Comparison of ENCODE assay signal across 8 cellular contexts in the genomic region with DNA sequence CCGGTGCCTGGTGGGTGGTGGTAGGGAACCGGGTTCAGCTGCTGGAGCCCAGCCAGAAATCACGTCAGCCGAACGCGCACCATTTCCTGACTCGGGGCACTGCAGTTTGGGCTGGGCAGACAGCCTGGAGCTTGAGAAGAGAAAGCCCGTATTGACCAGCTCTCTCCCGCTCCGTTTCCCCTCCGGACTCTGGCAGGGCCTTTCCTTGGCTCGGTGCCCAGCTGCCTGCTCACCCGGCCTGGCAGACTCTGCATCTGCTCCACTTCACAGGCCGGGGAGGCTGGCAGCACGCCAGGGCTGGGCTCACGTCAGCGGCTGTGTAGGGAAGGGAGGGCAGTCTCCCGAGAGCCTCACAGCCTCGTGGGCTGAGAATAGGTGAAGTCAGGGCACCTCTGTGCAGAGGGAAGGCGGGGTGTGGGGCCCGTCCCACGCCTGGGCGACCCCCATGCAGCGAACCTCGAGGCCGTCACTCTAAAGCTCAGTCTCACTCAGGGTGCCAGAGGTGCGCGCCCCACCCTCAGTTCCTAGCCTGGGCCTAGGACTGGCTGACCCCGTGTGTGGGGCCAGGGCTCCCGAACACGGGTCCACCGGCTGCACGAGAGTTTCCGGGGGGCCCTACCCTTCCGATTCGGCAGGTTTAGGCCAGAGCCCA. TPM values are rescaled to one million over a fixed set of nuclear protein-coding genes. Genes with fewer than 3 reads are reported as not detected.
DNase-seq lines count a peak whose midpoint lies in the region; ATAC-seq, FAIRE-seq and TF ChIP-seq lines count a peak whose summit lies in the region.

No MANE protein-coding gene starts in this region.

- H3K4me3 ChIP-seq in tibial nerve: peak overlapping the region in 2 of 4 donors; percentile 20 to 32

- TF ChIP-seq CTCF in D721Med (IDR thresholded peaks at IDR 0.05; ENCODE audit: insufficient read depth, missing control alignments) (no peak), tibial nerve (IDR thresholded peaks at IDR 0.05) (no peak)

- no peaks in the 10 kb centered on the region for H3K36me3 ChIP-seq in tibial nerve

- no peak for FAIRE-seq in D721Med (lab: Jason Lieb, UNC)

- DNase-seq in D721Med (ENCODE audit: insufficient read length, low spot score) (peak; percentile 90), HuH-7.5 (ENCODE audit: low spot score) (peak; percentile 45), glomerular endothelial cell (ENCODE audit: extremely low read depth, low read depth, low spot score) (peak; percentile 94), posterior cingulate gyrus (peak; percentile 99 to 100 (median 100)), tibial nerve (ENCODE audit: low spot score in 2 of 2) (peak; percentile 95 to 99)

- no peaks in the 10 kb centered on the region for H3K9me3 Mint-ChIP-seq in activated naive CD4-positive, alpha-beta T cell treated with anti-CD3 and anti-CD28 coated beads, Interleukin-2, amount 50 U/mL, for 24 hours

- H3K27ac ChIP-seq in tibial nerve: peak overlapping the region; percentile 77 to 93 (median 86)

- no peak overlapping the region for H3K27ac Mint-ChIP-seq in activated naive CD4-positive, alpha-beta T cell treated with anti-CD3 and anti-CD28 coated beads, Interleukin-2, amount 50 U/mL, for 24 hours

- peak overlapping the region; percentile 70 for H3K4me3 Mint-ChIP-seq in activated naive CD4-positive, alpha-beta T cell treated with anti-CD3 and anti-CD28 coated beads, Interleukin-2, amount 50 U/mL, for 24 hours

- H3K4me1 ChIP-seq in tibial nerve: peaks cover 0 to 41% (median 23%) of the 10 kb centered on the region in 4 donors

- no peak for TF ChIP-seq POLR2A in tibial nerve (IDR thresholded peaks at IDR 0.05)

- peaks cover 26% of the 10 kb centered on the region for H3K4me1 Mint-ChIP-seq in activated naive CD4-positive, alpha-beta T cell treated with anti-CD3 and anti-CD28 coated beads, Interleukin-2, amount 50 U/mL, for 24 hours

- ATAC-seq in GM21360 (IDR thresholded peaks at IDR 0.05; ENCODE audit: unreplicated experiment): no peak

- no peaks in the 10 kb centered on the region for H3K27me3 ChIP-seq in tibial nerve

- H3K9me3 ChIP-seq in tibial nerve: no peaks in the 10 kb centered on the region

- H3K36me3 Mint-ChIP-seq in activated naive CD4-positive, alpha-beta T cell treated with anti-CD3 and anti-CD28 coated beads, Interleukin-2, amount 50 U/mL, for 24 hours: no peaks in the 10 kb centered on the region

- WGBS in tibial nerve, 2 donors: 5 to 9% methylated on average over 20 to 35 of the region's 36 CpGs

- no peaks in the 10 kb centered on the region for H3K27me3 Mint-ChIP-seq in activated naive CD4-positive, alpha-beta T cell treated with anti-CD3 and anti-CD28 coated beads, Interleukin-2, amount 50 U/mL, for 24 hours

- intact Hi-C loops in posterior cingulate gyrus (cut with DNase I): no loop called here

- peak; percentile 57 to 90 for TF ChIP-seq EP300 in tibial nerve (IDR thresholded peaks at IDR 0.05)

TF ChIP-seq in PFSK-1, 5 proteins besides CTCF, POLR2A, EP300 and RAD21:
- TF ChIP-seq FOXP2 (optimal IDR thresholded peaks at IDR 0.05; ENCODE audit: borderline replicate concordance, extremely low read depth, extremely low read length, insufficient read depth) (peak; percentile 70), TAF1 (IDR thresholded peaks at IDR 0.05; ENCODE audit: borderline replicate concordance, insufficient read depth, low read length) (no peak)

RNA-seq across cellular contexts. Expression of a gene that starts 59.1 kb away (rescaled TPM):
- not detected for polyA plus RNA-seq in PFSK-1 (2012; ENCODE audit: insufficient read length, low read depth)
- total RNA-seq in glomerular endothelial cell (not detected in 2 replicates), tibial nerve (not detected)

Comparison
In these comparisons a context has a peak if more than half of its experiments do, and no peak if none do; other contexts are left out.
1. DNase-seq: peak in every context shown above with its lines; median percentile 100 in posterior cingulate gyrus; 97 in tibial nerve; 94 in glomerular endothelial cell; 90 in D721Med; 45 in HuH-7.5.